In the genomic region with DNA sequence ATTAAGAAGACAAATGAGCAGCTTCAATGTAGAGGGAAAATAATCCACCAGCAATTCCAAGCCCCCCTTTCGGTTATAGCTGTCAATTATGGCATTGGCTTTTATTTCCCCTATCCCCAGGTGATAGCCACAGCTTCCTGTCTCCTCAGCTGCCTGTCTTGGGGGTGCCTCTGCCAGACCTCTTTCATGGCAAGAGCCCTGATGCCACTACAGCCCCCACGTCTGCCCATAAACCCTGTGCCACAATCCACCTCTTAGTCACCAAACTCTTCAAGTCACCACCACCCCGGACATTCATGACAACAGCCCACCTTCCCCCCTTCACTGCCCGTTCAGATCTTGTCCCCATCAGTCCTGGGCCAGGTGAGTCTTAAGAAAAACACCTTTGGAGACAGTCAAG, we compare ENCODE assay signal across 20 cellular contexts. TPM values are rescaled to one million over a fixed set of nuclear protein-coding genes. Genes with fewer than 3 reads are reported as not detected.
DNase-seq lines count a peak whose midpoint lies in the region; ATAC-seq and TF ChIP-seq lines count a peak whose summit lies in the region.
"Had no signal": no experiment of that assay in that cellular context is flagged by ENCODE, and none has a peak within 500 bp of the region (broad histone marks: within the 10 kb centered on the region; RNA-seq: fewer than 3 reads in every experiment).

No MANE protein-coding gene starts in this region.

- H3K79me2 ChIP-seq in DOHH2 (ENCODE audit: control insufficient read depth, low read length) (no peaks in the 10 kb centered on the region), PC-3 (ENCODE audit: low read length) (no peaks in the 10 kb centered on the region)

- POLR2A ChIA-PET in PC-3 (lab: Charles Lee; ENCODE audit: unreplicated experiment): no interaction called here

- CTCF ChIA-PET in PC-3 (lab: Charles Lee): no interaction called here

- no peaks in the 10 kb centered on the region for H3K9me2 ChIP-seq in DOHH2 (replicated peaks; ENCODE audit: control insufficient read depth, low read length)
- H3K9me2 ChIP-seq in PC-3 (replicated peaks; ENCODE audit: low read length): no peaks in the 10 kb centered on the region

- DNase-seq in T-helper 1 cell: no peak
- DNase-seq in activated T-cell treated with anti-CD3 and anti-CD28 coated beads, Interleukin-2, amount 50 U/mL, for 72 hours: peak; percentile 20 to 41
- DNase-seq in natural killer cell: no peak
- no peak for DNase-seq in activated CD8-positive, alpha-beta memory T cell treated with anti-CD3 and anti-CD28 coated beads, Interleukin-2, amount 50 U/mL, for 4 hours
- DNase-seq in PC-3: no peak
- DNase-seq: activated naive CD4-positive, alpha-beta T cell treated with anti-CD3 and anti-CD28 coated beads, Interleukin-2, amount 50 U/mL, for 16 hours; DMS79; endodermal cell; small intestine; uterus had no signal

- H3K27ac ChIP-seq in DOHH2 (ENCODE audit: low read depth, low read length) (no peak overlapping the region), PC-3 (ENCODE audit: low read length) (no peak overlapping the region)
- H3K27ac ChIP-seq: SJSA1, suprapubic skin, uterus had no signal

- peaks cover 19% of the 10 kb centered on the region for H3K4me1 ChIP-seq in DOHH2 (ENCODE audit: control insufficient read depth, low read length)
- no peaks in the 10 kb centered on the region for H3K4me1 ChIP-seq in PC-3 (ENCODE audit: insufficient read depth, low read length)
- H3K4me1 ChIP-seq: suprapubic skin, uterus had no signal

- H3K27ac Mint-ChIP-seq in T-helper 1 cell treated with Interleukin-12 subunit alpha and Interleukin-12 subunit beta and Interleukin-4 antibody, amounts not matched to agents 30 μg/mL and 1 μg/mL, for 36 hours: peak overlapping the region; percentile 88
- H3K27ac Mint-ChIP-seq in activated T-cell treated with anti-CD3 and anti-CD28 coated beads, Interleukin-2, amount 50 U/mL, for 72 hours: no peak overlapping the region
- H3K27ac Mint-ChIP-seq in natural killer cell: peak overlapping the region; percentile 54 to 58
- H3K27ac Mint-ChIP-seq: brain, endodermal cell, WTC11 had no signal

- H3K9ac ChIP-seq in PC-3 (ENCODE audit: low read length): no peak overlapping the region

- peaks cover 8% of the 10 kb centered on the region for H3K9me3 Mint-ChIP-seq in T-helper 1 cell treated with Interleukin-12 subunit alpha and Interleukin-12 subunit beta and Interleukin-4 antibody, amounts not matched to agents 30 μg/mL and 1 μg/mL, for 36 hours
- H3K9me3 Mint-ChIP-seq in activated T-cell treated with anti-CD3 and anti-CD28 coated beads, Interleukin-2, amount 50 U/mL, for 72 hours: peaks cover 4 to 6% of the 10 kb centered on the region in 2 donors
- no peaks in the 10 kb centered on the region for H3K9me3 Mint-ChIP-seq in natural killer cell
- H3K9me3 Mint-ChIP-seq: endodermal cell had no signal

- intact Hi-C loops in natural killer cell (cut with micrococcal nuclease): no loop called here
- intact Hi-C loops in PC-3 (cut with micrococcal nuclease): no loop called here

- no peaks in the 10 kb centered on the region for H3F3A ChIP-seq in DOHH2 (ENCODE audit: control insufficient read depth, insufficient read depth)
- H3F3A ChIP-seq in PC-3 (ENCODE audit: low read length, unreplicated experiment): no peaks in the 10 kb centered on the region

- ATAC-seq in activated T-cell treated with anti-CD3 and anti-CD28 coated beads, Interleukin-2, amount 50 U/mL, for 72 hours (replicated peaks in 1 of 2): peak in 1 of 2 donors; percentile 12
- peak; percentile 25 to 77 (median 61) for ATAC-seq in natural killer cell
- ATAC-seq in HG03520 (IDR thresholded peaks at IDR 0.05; ENCODE audit: unreplicated experiment): no peak
- ATAC-seq in PC-3: no peak
- ATAC-seq: Panc1, WTC11 had no signal

- H3K4me1 Mint-ChIP-seq in T-helper 1 cell treated with Interleukin-12 subunit alpha and Interleukin-12 subunit beta and Interleukin-4 antibody, amounts not matched to agents 30 μg/mL and 1 μg/mL, for 36 hours (ENCODE audit: low read depth): peaks cover 36% of the 10 kb centered on the region
- peaks cover 67% of the 10 kb centered on the region for H3K4me1 Mint-ChIP-seq in activated T-cell treated with anti-CD3 and anti-CD28 coated beads, Interleukin-2, amount 50 U/mL, for 72 hours (ENCODE audit: low read depth)
- peaks cover 23 to 26% of the 10 kb centered on the region in 2 donors for H3K4me1 Mint-ChIP-seq in natural killer cell

- H3K4me3 Mint-ChIP-seq in T-helper 1 cell treated with Interleukin-12 subunit alpha and Interleukin-12 subunit beta and Interleukin-4 antibody, amounts not matched to agents 30 μg/mL and 1 μg/mL, for 36 hours: peak overlapping the region; percentile 45
- H3K4me3 Mint-ChIP-seq in activated T-cell treated with anti-CD3 and anti-CD28 coated beads, Interleukin-2, amount 50 U/mL, for 72 hours: peak overlapping the region; percentile 63 to 74
- H3K4me3 Mint-ChIP-seq in natural killer cell: peak overlapping the region; percentile 49
- H3K4me3 Mint-ChIP-seq: endodermal cell, WTC11 had no signal

- H2AFZ ChIP-seq in PC-3 (ENCODE audit: low read length): no peak overlapping the region

- H3K36me3 ChIP-seq in DOHH2 (ENCODE audit: control insufficient read depth, low read length): no peaks in the 10 kb centered on the region
- no peaks in the 10 kb centered on the region for H3K36me3 ChIP-seq in PC-3 (ENCODE audit: low read depth, low read length)
- H3K36me3 ChIP-seq: SJSA1, suprapubic skin, uterus had no signal

- H3K4me3 ChIP-seq in DOHH2 (ENCODE audit: low read length) (no peak overlapping the region), PC-3 (ENCODE audit: low read length) (no peak overlapping the region)
- H3K4me3 ChIP-seq: SJSA1, suprapubic skin, uterus had no signal

- H3K27me3 ChIP-seq in DOHH2 (ENCODE audit: control insufficient read depth, low read length) (no peaks in the 10 kb centered on the region), PC-3 (ENCODE audit: low read length) (no peaks in the 10 kb centered on the region)
- H3K27me3 ChIP-seq: SJSA1, suprapubic skin, uterus had no signal

- H3K9me3 ChIP-seq in DOHH2 (ENCODE audit: control insufficient read depth, insufficient read depth, low read length) (no peaks in the 10 kb centered on the region), PC-3 (ENCODE audit: low read length) (no peaks in the 10 kb centered on the region)
- H3K9me3 ChIP-seq: SJSA1, suprapubic skin, uterus had no signal

- BruUV-seq in PC-3 (replicated peaks; lab: Mats Ljungman, UMichigan): no TSS peak

- peak overlapping the region; percentile 41 for H3K4me2 ChIP-seq in DOHH2 (ENCODE audit: low read length)
- no peak overlapping the region for H3K4me2 ChIP-seq in PC-3 (ENCODE audit: low read length)

- peaks cover 1% of the 10 kb centered on the region for H3K36me3 Mint-ChIP-seq in T-helper 1 cell treated with Interleukin-12 subunit alpha and Interleukin-12 subunit beta and Interleukin-4 antibody, amounts not matched to agents 30 μg/mL and 1 μg/mL, for 36 hours (ENCODE audit: low read depth)
- peaks cover 0 to 2% of the 10 kb centered on the region in 2 donors for H3K36me3 Mint-ChIP-seq in activated T-cell treated with anti-CD3 and anti-CD28 coated beads, Interleukin-2, amount 50 U/mL, for 72 hours (ENCODE audit: insufficient read depth in 2 of 2)
- H3K36me3 Mint-ChIP-seq in natural killer cell: no peaks in the 10 kb centered on the region
- H3K36me3 Mint-ChIP-seq: brain had no signal

- TF ChIP-seq CTCF in DOHH2 (IDR thresholded peaks at IDR 0.05; ENCODE audit: low read depth, low read length, poor library complexity, severe bottlenecking) (no peak), natural killer cell (IDR thresholded peaks at IDR 0.05) (no peak), PC-3 (conservative IDR thresholded peaks at IDR 0.05; ENCODE audit: low read depth, low read length) (no peak)

- H4K20me1 ChIP-seq in DOHH2 (ENCODE audit: control insufficient read depth, insufficient read depth, low read depth, low read length): no peaks in the 10 kb centered on the region
- no peaks in the 10 kb centered on the region for H4K20me1 ChIP-seq in PC-3 (ENCODE audit: low read length)

- no peaks in the 10 kb centered on the region for H3K27me3 Mint-ChIP-seq in T-helper 1 cell treated with Interleukin-12 subunit alpha and Interleukin-12 subunit beta and Interleukin-4 antibody, amounts not matched to agents 30 μg/mL and 1 μg/mL, for 36 hours (ENCODE audit: low read depth)
- no peaks in the 10 kb centered on the region for H3K27me3 Mint-ChIP-seq in activated T-cell treated with anti-CD3 and anti-CD28 coated beads, Interleukin-2, amount 50 U/mL, for 72 hours (ENCODE audit: low read depth)
- peaks cover 0 to 2% of the 10 kb centered on the region in 2 donors for H3K27me3 Mint-ChIP-seq in natural killer cell (ENCODE audit: low read depth in 2 of 2)
- H3K27me3 Mint-ChIP-seq: brain had no signal

RNA-seq across cellular contexts. Expression of a gene that starts 48.4 kb away (rescaled TPM):
- under 1 TPM; 0.05 to 0.55 TPM for total RNA-seq in activated T-cell treated with anti-CD3 and anti-CD28 coated beads, Interleukin-2, amount 50 U/mL, for 72 hours
- total RNA-seq in natural killer cell (1 to 10 TPM in 2 of 3 donors, under 1 TPM in 1; 1.00 to 1.1 (median 1.0) TPM), PC-3 (2014; rRNA removed) (not detected in 2 replicates)
- total RNA-seq: endodermal cell; fibroblast of lung; SJSA1; T-helper 2 cell treated with Interferon-gamma antibody and Interleukin-4, amounts not matched to agents 100 ng/mL and 5 ng/mL, for 36 hours; uterus; WTC11 had no signal

Comparison
In these comparisons a context has a peak if more than half of its experiments do, and no peak if none do; other contexts are left out.
1. DNase-seq: peak in activated T-cell treated with anti-CD3 and anti-CD28 coated beads, Interleukin-2, amount 50 U/mL, for 72 hours (2 of 2); none in T-helper 1 cell (0 of 5), natural killer cell (single experiment), activated CD8-positive, alpha-beta memory T cell treated with anti-CD3 and anti-CD28 coated beads, Interleukin-2, amount 50 U/mL, for 4 hours (single experiment) and PC-3 (single experiment).
2. ATAC-seq: peak in natural killer cell (3 of 3); none in HG03520 (single experiment) and PC-3 (single experiment).
3. Peak in every context shown above with its lines, with median percentiles within 50 percentile points of each other: H3K4me3 Mint-ChIP-seq.